In genomic region chr2:140273396-140273795, GRCh38 we compare ENCODE assay signal across 3 cellular contexts.
"Had no signal": no experiment of that assay in that cellular context is flagged by ENCODE, and none has a peak within 500 bp of the region (broad histone marks: within the 10 kb centered on the region; RNA-seq: fewer than 3 reads in every experiment).

No MANE protein-coding gene starts in this region.

- ATAC-seq: GM12878 had no signal

- H3K4me3 ChIP-seq: GM12878 had no signal

- DNase-seq: GDM1, GF-D8 had no signal
